13 cellular contexts compared by ENCODE assay signal in genomic region chr16:3460121-3460520, GRCh38. TPM values are rescaled to one million over a fixed set of nuclear protein-coding genes. Genes with fewer than 3 reads are reported as not detected.
DNase-seq lines count a peak whose midpoint lies in the region; ATAC-seq and TF ChIP-seq lines count a peak whose summit lies in the region.
"Had no signal": no experiment of that assay in that cellular context is flagged by ENCODE, and none has a peak within 500 bp of the region (broad histone marks: within the 10 kb centered on the region; RNA-seq: fewer than 3 reads in every experiment).

No MANE protein-coding gene starts in this region.

- H3K27me3 Mint-ChIP-seq in activated naive CD8-positive, alpha-beta T cell treated with anti-CD3 and anti-CD28 coated beads, Interleukin-2, amount 10 ng/mL, durations not matched to agents 7 days and 5 days, result no peaks in the 10 kb centered on the region
- H3K27me3 Mint-ChIP-seq in type B pancreatic cell, result no peaks in the 10 kb centered on the region

- DNase-seq in left ventricle myocardium inferior, result no peak
- no peak for DNase-seq in Right ventricle myocardium superior
- no peak for DNase-seq in activated naive CD8-positive, alpha-beta T cell treated with anti-CD3 and anti-CD28 coated beads, Interleukin-2, amount 10 ng/mL, durations not matched to agents 7 days and 5 days
- DNase-seq in mesendoderm, result no peak
- no peak for DNase-seq in type B pancreatic cell (ENCODE audit: extremely low spot score, unreplicated experiment)
- no peak for DNase-seq in NCI-H2171 (lab: John Stamatoyannopoulos, UW)
- DNase-seq in ecto neural progenitor cell (ENCODE audit: low spot score), result no peak
- DNase-seq in GM19238 (ENCODE audit: insufficient read length, low spot score), result no peak
- DNase-seq: activated CD4-positive, alpha-beta T cell treated with anti-CD3 and anti-CD28 coated beads for 1 hour; NCI-H1436; occipital lobe had no signal

- H3K23ac ChIP-seq in mesendoderm (ENCODE audit: low read length), result no peak overlapping the region

- no peak overlapping the region for H4K5ac ChIP-seq in mesendoderm (ENCODE audit: low read length)

- H3K79me1 ChIP-seq in mesendoderm (ENCODE audit: low read length), result peaks cover 14% of the 10 kb centered on the region

- H3K27me3 ChIP-seq in left ventricle myocardium inferior (ENCODE audit: low read depth), result no peaks in the 10 kb centered on the region
- no peaks in the 10 kb centered on the region for H3K27me3 ChIP-seq in mesendoderm (ENCODE audit: insufficient read depth, low read length, poor library complexity)
- H3K27me3 ChIP-seq: breast epithelium had no signal

- H3K9ac ChIP-seq in mesendoderm (ENCODE audit: low read length), result no peak overlapping the region

- no peaks in the 10 kb centered on the region for H3K9me3 ChIP-seq in left ventricle myocardium inferior (replicated peaks)
- H3K9me3 ChIP-seq: breast epithelium had no signal

- TF ChIP-seq CTCF in left ventricle myocardium inferior (IDR thresholded peaks at IDR 0.05; ENCODE audit: borderline replicate concordance), result no peak
- TF ChIP-seq CTCF in type B pancreatic cell (conservative IDR thresholded peaks at IDR 0.05), result no peak

- no peak overlapping the region for H3K27ac Mint-ChIP-seq in activated naive CD8-positive, alpha-beta T cell treated with anti-CD3 and anti-CD28 coated beads, Interleukin-2, amount 10 ng/mL, durations not matched to agents 7 days and 5 days
- H3K27ac Mint-ChIP-seq in type B pancreatic cell, result peak overlapping the region; percentile 64

- POLR2A ChIA-PET in activated naive CD8-positive, alpha-beta T cell treated with anti-CD3 and anti-CD28 coated beads, Interleukin-2, amount 10 ng/mL, durations not matched to agents 7 days and 5 days (lab: Charles Lee), result no interaction called here

- H3K9me3 Mint-ChIP-seq in activated naive CD8-positive, alpha-beta T cell treated with anti-CD3 and anti-CD28 coated beads, Interleukin-2, amount 10 ng/mL, durations not matched to agents 7 days and 5 days, result no peaks in the 10 kb centered on the region
- H3K9me3 Mint-ChIP-seq in type B pancreatic cell, result no peaks in the 10 kb centered on the region

- ATAC-seq in Right ventricle myocardium superior (ENCODE audit: poor library complexity), result no peak
- no peak for ATAC-seq in activated naive CD8-positive, alpha-beta T cell treated with anti-CD3 and anti-CD28 coated beads, Interleukin-2, amount 10 ng/mL, durations not matched to agents 7 days and 5 days (ENCODE audit: low read depth)

- no peaks in the 10 kb centered on the region for H3K36me3 Mint-ChIP-seq in activated naive CD8-positive, alpha-beta T cell treated with anti-CD3 and anti-CD28 coated beads, Interleukin-2, amount 10 ng/mL, durations not matched to agents 7 days and 5 days
- H3K36me3 Mint-ChIP-seq in type B pancreatic cell, result peaks cover 4% of the 10 kb centered on the region

- peaks cover 46% of the 10 kb centered on the region for H3K4me1 Mint-ChIP-seq in activated naive CD8-positive, alpha-beta T cell treated with anti-CD3 and anti-CD28 coated beads, Interleukin-2, amount 10 ng/mL, durations not matched to agents 7 days and 5 days
- peaks cover 45% of the 10 kb centered on the region for H3K4me1 Mint-ChIP-seq in type B pancreatic cell (ENCODE audit: unreplicated experiment)

- H3K4me3 Mint-ChIP-seq in activated naive CD8-positive, alpha-beta T cell treated with anti-CD3 and anti-CD28 coated beads, Interleukin-2, amount 10 ng/mL, durations not matched to agents 7 days and 5 days, result peak overlapping the region; percentile 84
- H3K4me3 Mint-ChIP-seq in type B pancreatic cell, result peak overlapping the region; percentile 81

- H3K4me3 ChIP-seq in left ventricle myocardium inferior (peak overlapping the region; percentile 92), mesendoderm (ENCODE audit: low read length) (no peak overlapping the region)

- H3K18ac ChIP-seq in mesendoderm (ENCODE audit: low read length), result no peak overlapping the region

- H4K8ac ChIP-seq in mesendoderm (ENCODE audit: low read depth, low read length), result no peak overlapping the region

- peaks cover 60% of the 10 kb centered on the region for H3K79me2 ChIP-seq in mesendoderm (ENCODE audit: control insufficient read depth, insufficient read depth, low read length)

- no peak overlapping the region for H2BK120ac ChIP-seq in mesendoderm (ENCODE audit: low read depth, low read length)

- peaks cover 96% of the 10 kb centered on the region for H3K4me1 ChIP-seq in left ventricle myocardium inferior
- H3K4me1 ChIP-seq in mesendoderm (ENCODE audit: control insufficient read depth, low read depth, low read length), result peaks cover 12% of the 10 kb centered on the region

- no peak overlapping the region for H2AK5ac ChIP-seq in mesendoderm (ENCODE audit: low read length)

- no peak overlapping the region for H3K56ac ChIP-seq in mesendoderm (ENCODE audit: low read length)

- WGBS in mesendoderm (ENCODE audit: extremely low coverage, insufficient coverage, low lambda C conversion rate), result no CpG with 5 or more reads among the region's 7 CpGs

- H3K4me2 ChIP-seq in mesendoderm (ENCODE audit: low read length), result peak overlapping the region; percentile 26

- H3K4ac ChIP-seq in mesendoderm (ENCODE audit: low read depth, low read length), result no peak overlapping the region

- intact Hi-C loops in left ventricle myocardium inferior (cut with micrococcal nuclease), result no loop called here
- intact Hi-C loops in Right ventricle myocardium superior (cut with DNase I), result no loop called here

- peak overlapping the region; percentile 99 for H3K27ac ChIP-seq in left ventricle myocardium inferior (replicated peaks)
- no peak overlapping the region for H3K27ac ChIP-seq in mesendoderm (ENCODE audit: low read depth, low read length)
- H3K27ac ChIP-seq: breast epithelium had no signal

- no peak overlapping the region for H2BK5ac ChIP-seq in mesendoderm (ENCODE audit: low read length)

- no peaks in the 10 kb centered on the region for H3K36me3 ChIP-seq in left ventricle myocardium inferior
- no peaks in the 10 kb centered on the region for H3K36me3 ChIP-seq in mesendoderm (ENCODE audit: control insufficient read depth, insufficient read depth, low read length)
- H3K36me3 ChIP-seq: breast epithelium had no signal

- H2BK15ac ChIP-seq in mesendoderm (replicated peaks; ENCODE audit: low read depth), result no peak overlapping the region

RNA-seq across cellular contexts. Expression of gene NAA60, which starts 16.6 kb away (rescaled TPM):
- 38.2 TPM for total RNA-seq in left ventricle myocardium inferior
- 47.0 TPM for total RNA-seq in Right ventricle myocardium superior
- total RNA-seq in activated naive CD8-positive, alpha-beta T cell treated with anti-CD3 and anti-CD28 coated beads, Interleukin-2, amount 10 ng/mL, durations not matched to agents 7 days and 5 days, result 10 to 100 TPM; 54.0 to 54.6 TPM
- 68.1 TPM for polyA plus RNA-seq in mesendoderm (2013, experiment 1 of 2)
- polyA plus RNA-seq in mesendoderm (2013, experiment 2 of 2), result 67.0 TPM
- 41.1 and 51.1 TPM in 2 replicates for total RNA-seq in type B pancreatic cell (ENCODE audit: low replicate concordance)

RNA-seq across cellular contexts. Expression of gene ZNF597, which starts 16.8 kb away (rescaled TPM):
- total RNA-seq in left ventricle myocardium inferior, result 1.7 TPM
- 1.5 TPM for total RNA-seq in Right ventricle myocardium superior
- total RNA-seq in activated naive CD8-positive, alpha-beta T cell treated with anti-CD3 and anti-CD28 coated beads, Interleukin-2, amount 10 ng/mL, durations not matched to agents 7 days and 5 days, result 1 to 10 TPM; 3.6 to 4.2 TPM
- polyA plus RNA-seq in mesendoderm (2013, experiment 1 of 2), result 1.5 TPM
- polyA plus RNA-seq in mesendoderm (2013, experiment 2 of 2), result 1.3 TPM
- total RNA-seq in type B pancreatic cell (ENCODE audit: low replicate concordance), result 1.4 and 2.2 TPM in 2 replicates

RNA-seq across cellular contexts. Expression of gene C16orf90, which starts 35.2 kb away (rescaled TPM):
- total RNA-seq in left ventricle myocardium inferior, result not detected
- not detected for total RNA-seq in Right ventricle myocardium superior
- not detected for total RNA-seq in activated naive CD8-positive, alpha-beta T cell treated with anti-CD3 and anti-CD28 coated beads, Interleukin-2, amount 10 ng/mL, durations not matched to agents 7 days and 5 days
- not detected for polyA plus RNA-seq in mesendoderm (2013, experiment 1 of 2)
- polyA plus RNA-seq in mesendoderm (2013, experiment 2 of 2), result not detected
- not detected in 2 replicates for total RNA-seq in type B pancreatic cell (ENCODE audit: low replicate concordance)
- total RNA-seq: breast epithelium, occipital lobe, RPMI7951 had no signal

RNA-seq across cellular contexts. Expression of gene CLUAP1, which starts 40.7 kb away (rescaled TPM):
- 14.4 TPM for total RNA-seq in left ventricle myocardium inferior
- total RNA-seq in Right ventricle myocardium superior, result 17.4 TPM
- total RNA-seq in activated naive CD8-positive, alpha-beta T cell treated with anti-CD3 and anti-CD28 coated beads, Interleukin-2, amount 10 ng/mL, durations not matched to agents 7 days and 5 days, result 10 to 100 TPM; 22.9 to 26.8 TPM
- polyA plus RNA-seq in mesendoderm (2013, experiment 1 of 2), result 5.8 TPM
- polyA plus RNA-seq in mesendoderm (2013, experiment 2 of 2), result 5.9 TPM
- 20.5 and 35.9 TPM in 2 replicates for total RNA-seq in type B pancreatic cell (ENCODE audit: low replicate concordance)

RNA-seq across cellular contexts. Expression of gene ZNF174, which starts 59.1 kb away (rescaled TPM):
- total RNA-seq in left ventricle myocardium inferior, result 10.1 TPM
- 11.3 TPM for total RNA-seq in Right ventricle myocardium superior
- 10 to 100 TPM; 15.5 to 16.0 TPM for total RNA-seq in activated naive CD8-positive, alpha-beta T cell treated with anti-CD3 and anti-CD28 coated beads, Interleukin-2, amount 10 ng/mL, durations not matched to agents 7 days and 5 days
- 9.1 TPM for polyA plus RNA-seq in mesendoderm (2013, experiment 1 of 2)
- 9.2 TPM for polyA plus RNA-seq in mesendoderm (2013, experiment 2 of 2)
- total RNA-seq in type B pancreatic cell (ENCODE audit: low replicate concordance), result 10.8 and 14.9 TPM in 2 replicates
